Comparison of ENCODE assay signal across 8 cellular contexts in genomic region chr4:2261110-2261852, GRCh38. TPM values are rescaled to one million over a fixed set of nuclear protein-coding genes. Genes with fewer than 3 reads are reported as not detected.
A peak's percentile ranks its signal among the peaks of the same experiment; 100 is the strongest.
DNase-seq lines count a peak whose midpoint lies in the region; ATAC-seq and TF ChIP-seq lines count a peak whose summit lies in the region.

No MANE protein-coding gene starts in this region.

- no peaks in the 10 kb centered on the region for H3K36me3 ChIP-seq in A673 (ENCODE audit: insufficient read depth, low read length, poor library complexity, severe bottlenecking)
- H3K36me3 ChIP-seq in stomach, result peaks cover 0 to 25% (median 14%) of the 10 kb centered on the region in 4 donors

- no peaks in the 10 kb centered on the region for H3K27me3 ChIP-seq in A673 (replicated peaks; ENCODE audit: insufficient read depth, low read depth, low read length, poor library complexity)
- H3K27me3 ChIP-seq in stomach, result no peaks in the 10 kb centered on the region

- no peaks in the 10 kb centered on the region for H3K9me3 ChIP-seq in A673 (ENCODE audit: low read depth, low read length, poor library complexity, severe bottlenecking)
- no peaks in the 10 kb centered on the region for H3K9me3 ChIP-seq in stomach

- H3K27ac ChIP-seq in A673 (ENCODE audit: low read depth, low read length, poor library complexity, severe bottlenecking) (peak overlapping the region; percentile 54), stomach (peak overlapping the region; percentile 87 to 94 (median 94))

- WGBS in stomach, 5 donors, result 0 to 1% (median 1%) methylated on average over 6 to 91 of the region's 91 CpGs

- intact Hi-C loops in A673 (cut with micrococcal nuclease; ENCODE audit: unreplicated experiment), result loop anchor here (10.0 kb wide), 1 partner anchor 154 kb away; the partner anchor contains the start of genes CFAP99 and ZFYVE28
- intact Hi-C loops in stomach (cut with DNase I; ENCODE audit: low total_unique reads), result no loop called here

- peak; percentile 28 for ATAC-seq in GM18505 (IDR thresholded peaks at IDR 0.05; ENCODE audit: unreplicated experiment)

- POLR2A ChIA-PET in A673 (lab: Charles Lee; ENCODE audit: low non-redundant PET), result no interaction called here

- no peak for TF ChIP-seq POLR2A in GM18505 (IDR thresholded peaks at IDR 0.05; ENCODE audit: borderline replicate concordance, extremely low read depth, insufficient read depth, insufficient read length)
- TF ChIP-seq POLR2A in stomach (IDR thresholded peaks at IDR 0.05), result no peak

- TF ChIP-seq EP300 in stomach (IDR thresholded peaks at IDR 0.05), result no peak

- TF ChIP-seq CTCF in A673 (conservative IDR thresholded peaks at IDR 0.05; ENCODE audit: low read depth, low read length) (no peak), epithelial cell of esophagus (IDR thresholded peaks at IDR 0.05; ENCODE audit: insufficient read depth, low read depth, low read length, missing control alignments) (no peak), stomach (IDR thresholded peaks at IDR 0.05) (no peak)

- DNase-seq in A673 (ENCODE audit: low spot score) (peak; percentile 61), epithelial cell of esophagus (ENCODE audit: low read depth) (peak; percentile 62), mucosa of gallbladder (ENCODE audit: low spot score) (peak; percentile 34), stomach (peak; percentile 64), SHP77 (lab: John Stamatoyannopoulos, UW) (no peak)
- DNase-seq in Jurkat, Clone E6-1 (ENCODE audit: low read depth, low spot score), result no peak
- peak; percentile 18 to 35 (median 23) for DNase-seq in activated CD8-positive, alpha-beta memory T cell treated with anti-CD3 and anti-CD28 coated beads for 48 hours (ENCODE audit: low read depth in 2 of 3, low spot score in 2 of 3)

- BruUV-seq in A673 (replicated peaks; lab: Mats Ljungman, UMichigan), result no TSS peak

- CTCF ChIA-PET in A673 (lab: Charles Lee), result no interaction called here

- H3K4me1 ChIP-seq in A673 (ENCODE audit: insufficient read depth, low read length, poor library complexity, severe bottlenecking), result peaks cover 8% of the 10 kb centered on the region
- H3K4me1 ChIP-seq in stomach, result peaks cover 60 to 86% (median 74%) of the 10 kb centered on the region in 4 donors

- H3K4me3 ChIP-seq in A673 (ENCODE audit: low read depth, low read length, poor library complexity, severe bottlenecking) (peak overlapping the region; percentile 67), epithelial cell of esophagus (ENCODE audit: low read length) (peak overlapping the region; percentile 78), stomach (peak overlapping the region; percentile 84 to 100 (median 94))
- H3K4me3 ChIP-seq in Jurkat, Clone E6-1 (ENCODE audit: low read length), result peak overlapping the region; percentile 61

RNA-seq across cellular contexts. Expression of gene MXD4, which starts 0.6 kb away (rescaled TPM):
- total RNA-seq in A673 (2021) (9.1 and 12.7 TPM in 2 replicates), mucosa of gallbladder (98.4 TPM), stomach (100 to 1,000 TPM in 1 of 5 donors, 10 to 100 TPM in 4; 22.8 to 114 (median 48.7) TPM)
- polyA plus RNA-seq in Jurkat, Clone E6-1 (2012; ENCODE audit: insufficient read depth, insufficient read length), result 29.2 TPM
- polyA plus RNA-seq in stomach, result 10 to 100 TPM; 19.1 to 49.4 (median 30.1) TPM

RNA-seq across cellular contexts. Expression of gene HAUS3, which starts 19.4 kb away (rescaled TPM):
- total RNA-seq in A673 (2021) (25.6 and 27.7 TPM in 2 replicates), mucosa of gallbladder (12.0 TPM), stomach (10 to 100 TPM in 4 of 5 donors, 1 to 10 TPM in 1; 7.6 to 37.4 (median 17.5) TPM)
- polyA plus RNA-seq in Jurkat, Clone E6-1 (2012; ENCODE audit: insufficient read depth, insufficient read length), result 12.1 TPM
- 1 to 10 TPM; 5.5 to 7.4 (median 6.8) TPM for polyA plus RNA-seq in stomach

RNA-seq across cellular contexts. Expression of gene POLN, which starts 19.4 kb away (rescaled TPM):
- total RNA-seq in A673 (2021), result 2.5 and 4.0 TPM in 2 replicates
- polyA plus RNA-seq in Jurkat, Clone E6-1 (2012; ENCODE audit: insufficient read depth, insufficient read length), result 2.1 TPM
- total RNA-seq in mucosa of gallbladder, result 7.7 TPM
- total RNA-seq in stomach, result 1 to 10 TPM in 2 of 5 donors, under 1 TPM in 1, not detected in 2; 0.29 to 5.1 (median 1.4) TPM
- polyA plus RNA-seq in stomach, result 1 to 10 TPM in 2 of 3 donors, under 1 TPM in 1; 0.90 to 1.7 (median 1.3) TPM

Comparison
In these comparisons a context has a peak if more than half of its experiments do, and no peak if none do; other contexts are left out.
1. DNase-seq: peak in A673 (single experiment), activated CD8-positive, alpha-beta memory T cell treated with anti-CD3 and anti-CD28 coated beads for 48 hours (3 of 3), epithelial cell of esophagus (single experiment), mucosa of gallbladder (single experiment) and stomach (single experiment); none in Jurkat, Clone E6-1 (single experiment) and SHP77 (0 of 2).
2. Peak in every context shown above with its lines, with median percentiles within 50 percentile points of each other: H3K4me3 ChIP-seq.